Comparison of ENCODE assay signal across 8 cellular contexts in genomic region chr6:4017847-4018193, GRCh38.
DNase-seq lines count a peak whose midpoint lies in the region; ATAC-seq and TF ChIP-seq lines count a peak whose summit lies in the region.

No MANE protein-coding gene starts in this region.

- H3K27ac ChIP-seq in Peyer's patch, result peak overlapping the region; percentile 88 to 99 (median 97)

- no peaks in the 10 kb centered on the region for H3K27me3 ChIP-seq in Peyer's patch

- peak overlapping the region; percentile 67 to 85 (median 76) for H3K4me3 ChIP-seq in Peyer's patch

- no peaks in the 10 kb centered on the region for H3K9me3 ChIP-seq in Peyer's patch

- TF ChIP-seq POLR2A in Peyer's patch (IDR thresholded peaks at IDR 0.05), result no peak

- peaks cover 0 to 38% (median 8%) of the 10 kb centered on the region in 4 donors for H3K4me1 ChIP-seq in Peyer's patch

- ATAC-seq in HG03060 (IDR thresholded peaks at IDR 0.05; ENCODE audit: low read depth, unreplicated experiment), result peak; percentile 1

- DNase-seq in DMS153 (lab: John Stamatoyannopoulos, UW), result peak; percentile 8
- DNase-seq in Peyer's patch, result no peak
- peak; percentile 69 for DNase-seq in dermis blood vessel endothelial cell
- DNase-seq in myocyte (ENCODE audit: low read depth), result peak; percentile 35
- no peak for DNase-seq in stimulated activated CD8-positive, alpha-beta memory T cell treated with anti-CD3 and anti-CD28 coated beads, Interleukin-4, amount 100 ng/mL, for 48 hours
- DNase-seq in GF-D8 (lab: John Stamatoyannopoulos, UW), result no peak
- no peak for DNase-seq in NCI-H187 (lab: John Stamatoyannopoulos, UW)

- TF ChIP-seq CTCF in Peyer's patch (IDR thresholded peaks at IDR 0.05), result no peak

- H3K36me3 ChIP-seq in Peyer's patch, result no peaks in the 10 kb centered on the region

Comparison
In these comparisons a context has a peak if more than half of its experiments do, and no peak if none do; other contexts are left out.
1. DNase-seq: peak in DMS153 (single experiment), dermis blood vessel endothelial cell (single experiment) and myocyte (single experiment); none in Peyer's patch (0 of 3), stimulated activated CD8-positive, alpha-beta memory T cell treated with anti-CD3 and anti-CD28 coated beads, Interleukin-4, amount 100 ng/mL, for 48 hours (single experiment), GF-D8 (single experiment) and NCI-H187 (0 of 2).